ENCODE assay signal across 14 cellular contexts in genomic region chr15:52164631-52165265, GRCh38. TPM values are rescaled to one million over a fixed set of nuclear protein-coding genes. Genes with fewer than 3 reads are reported as not detected.
DNase-seq lines count a peak whose midpoint lies in the region; ATAC-seq and TF ChIP-seq lines count a peak whose summit lies in the region.
"Had no signal": no experiment of that assay in that cellular context is flagged by ENCODE, and none has a peak within 500 bp of the region (broad histone marks: within the 10 kb centered on the region; RNA-seq: fewer than 3 reads in every experiment).

No MANE protein-coding gene starts in this region.

- no peak overlapping the region for H2BK120ac ChIP-seq in mesendoderm (ENCODE audit: low read depth, low read length)

- peak; percentile 49 for ATAC-seq in activated CD4-positive, alpha-beta T cell treated with anti-CD3 and anti-CD28 coated beads for 36 hours
- ATAC-seq in activated T-helper 17 cell treated with anti-CD3 and anti-CD28 coated beads, Interleukin-2, amount 50 U/mL, for 72 hours (replicated peaks) = no peak
- ATAC-seq: left colon had no signal

- no peaks in the 10 kb centered on the region for H3K27me3 ChIP-seq in Loucy (ENCODE audit: insufficient read depth, low read length, poor library complexity, severe bottlenecking)
- H3K27me3 ChIP-seq in mesendoderm (ENCODE audit: insufficient read depth, low read length, poor library complexity) = no peaks in the 10 kb centered on the region
- H3K27me3 ChIP-seq in adrenal gland = no peaks in the 10 kb centered on the region
- H3K27me3 ChIP-seq: upper lobe of left lung had no signal

- no peak overlapping the region for H4K8ac ChIP-seq in mesendoderm (ENCODE audit: low read depth, low read length)

- no peak overlapping the region for H3K56ac ChIP-seq in mesendoderm (ENCODE audit: low read length)

- H2BK5ac ChIP-seq in mesendoderm (ENCODE audit: low read length) = no peak overlapping the region

- H3K9me2 ChIP-seq in Loucy (replicated peaks; ENCODE audit: low read depth, low read length) = no peaks in the 10 kb centered on the region

- H4K5ac ChIP-seq in mesendoderm (ENCODE audit: low read length) = no peak overlapping the region

- no peak overlapping the region for H3K4me3 ChIP-seq in Loucy (ENCODE audit: low read length, poor library complexity, severe bottlenecking)
- H3K4me3 ChIP-seq in mesendoderm (ENCODE audit: low read length) = no peak overlapping the region
- no peak overlapping the region for H3K4me3 ChIP-seq in adrenal gland
- H3K4me3 ChIP-seq: upper lobe of left lung had no signal

- no peaks in the 10 kb centered on the region for H3K79me1 ChIP-seq in mesendoderm (ENCODE audit: low read length)

- no peaks in the 10 kb centered on the region for H4K20me1 ChIP-seq in Loucy (ENCODE audit: insufficient read depth, low read length, poor library complexity, severe bottlenecking)

- no peak overlapping the region for H2AK5ac ChIP-seq in mesendoderm (ENCODE audit: low read length)

- no peaks in the 10 kb centered on the region for H3K9me3 Mint-ChIP-seq in activated CD4-positive, alpha-beta T cell treated with anti-CD3 and anti-CD28 coated beads for 36 hours (ENCODE audit: low read depth)
- no peaks in the 10 kb centered on the region for H3K9me3 Mint-ChIP-seq in activated T-helper 17 cell treated with anti-CD3 and anti-CD28 coated beads, Interleukin-2, amount 50 U/mL, for 72 hours

- H2BK15ac ChIP-seq in mesendoderm (replicated peaks; ENCODE audit: low read depth) = no peak overlapping the region

- DNase-seq in activated CD4-positive, alpha-beta T cell treated with anti-CD3 and anti-CD28 coated beads for 36 hours = no peak
- no peak for DNase-seq in activated CD4-positive, alpha-beta T cell treated with anti-CD3 and anti-CD28 coated beads for 48 hours
- DNase-seq in mesendoderm = peak; percentile 66
- no peak for DNase-seq in adrenal gland
- no peak for DNase-seq in hippocampal formation (lab: John Stamatoyannopoulos, UW)
- no peak for DNase-seq in NCI-H1417 (lab: John Stamatoyannopoulos, UW)
- DNase-seq: ACHN; left colon; stimulated activated CD8-positive, alpha-beta memory T cell treated with anti-CD3 and anti-CD28 coated beads, Interleukin-4, amount 100 ng/mL, for 48 hours; upper lobe of left lung had no signal

- no peaks in the 10 kb centered on the region for H3K27me3 Mint-ChIP-seq in activated CD4-positive, alpha-beta T cell treated with anti-CD3 and anti-CD28 coated beads for 36 hours
- no peaks in the 10 kb centered on the region for H3K27me3 Mint-ChIP-seq in activated T-helper 17 cell treated with anti-CD3 and anti-CD28 coated beads, Interleukin-2, amount 50 U/mL, for 72 hours

- POLR2A ChIA-PET in activated CD4-positive, alpha-beta T cell treated with anti-CD3 and anti-CD28 coated beads for 36 hours (lab: Charles Lee) = interaction anchor here (0.7 kb wide), 1 partner anchor 88 kb away, joined by 5 read pairs; no protein-coding TSS in a partner anchor

- peaks cover 36% of the 10 kb centered on the region for H3K79me2 ChIP-seq in Loucy (ENCODE audit: insufficient read depth, low read length)
- H3K79me2 ChIP-seq in mesendoderm (ENCODE audit: control insufficient read depth, insufficient read depth, low read length) = no peaks in the 10 kb centered on the region

- H3K9me3 ChIP-seq in Loucy (ENCODE audit: insufficient read depth, low read depth, low read length) (no peaks in the 10 kb centered on the region), adrenal gland (replicated peaks in 1 of 3) (no peaks in the 10 kb centered on the region)
- H3K9me3 ChIP-seq: upper lobe of left lung had no signal

- H3K4me1 Mint-ChIP-seq in activated CD4-positive, alpha-beta T cell treated with anti-CD3 and anti-CD28 coated beads for 36 hours = peaks cover 22% of the 10 kb centered on the region
- peaks cover 23% of the 10 kb centered on the region for H3K4me1 Mint-ChIP-seq in activated T-helper 17 cell treated with anti-CD3 and anti-CD28 coated beads, Interleukin-2, amount 50 U/mL, for 72 hours

- intact Hi-C loops in activated CD4-positive, alpha-beta T cell treated with anti-CD3 and anti-CD28 coated beads for 36 hours (cut with DNase I, micrococcal nuclease) = no loop called here
- intact Hi-C loops in adrenal gland (cut with DNase I) = no loop called here

- H3K4me1 ChIP-seq in Loucy (ENCODE audit: insufficient read depth, low read length, poor library complexity, severe bottlenecking) (peaks cover 17% of the 10 kb centered on the region), mesendoderm (ENCODE audit: control insufficient read depth, low read depth, low read length) (no peaks in the 10 kb centered on the region), adrenal gland (replicated peaks in 1 of 2) (no peaks in the 10 kb centered on the region)
- H3K4me1 ChIP-seq: upper lobe of left lung had no signal

- CTCF ChIA-PET in activated CD4-positive, alpha-beta T cell treated with anti-CD3 and anti-CD28 coated beads for 36 hours (lab: Charles Lee) = interaction anchor here (0.6 to 1.3 kb wide), 11 partner anchors 12 to 222 kb away, joined by 3 to 5 read pairs (median 3); no protein-coding TSS in a partner anchor

- peaks cover 26% of the 10 kb centered on the region; the same call in 1 of the 2 replicates for H3K36me3 ChIP-seq in Loucy (ENCODE audit: insufficient read depth, low read length)
- no peaks in the 10 kb centered on the region for H3K36me3 ChIP-seq in mesendoderm (ENCODE audit: control insufficient read depth, insufficient read depth, low read length)
- no peaks in the 10 kb centered on the region for H3K36me3 ChIP-seq in adrenal gland (replicated peaks in 1 of 2)

- no peaks in the 10 kb centered on the region for H3F3A ChIP-seq in Loucy (ENCODE audit: low read depth)

- no CpG with 5 or more reads among the region's 2 CpGs for WGBS in mesendoderm (ENCODE audit: extremely low coverage, insufficient coverage, low lambda C conversion rate)
- 84 to 92% (median 86%) methylated on average over 2 of the region's 2 CpGs for WGBS in adrenal gland, 4 donors

- H3K4me2 ChIP-seq in Loucy (ENCODE audit: low read depth, low read length, poor library complexity, severe bottlenecking) = peak overlapping the region; percentile 57
- no peak overlapping the region for H3K4me2 ChIP-seq in mesendoderm (ENCODE audit: low read length)

- no peak overlapping the region for H3K4ac ChIP-seq in mesendoderm (ENCODE audit: low read depth, low read length)

- TF ChIP-seq CTCF in Loucy (conservative IDR thresholded peaks at IDR 0.05; ENCODE audit: low read length) (no peak), adrenal gland (IDR thresholded peaks at IDR 0.05) (no peak)

- H3K23ac ChIP-seq in mesendoderm (ENCODE audit: low read length) = no peak overlapping the region

- H3K9ac ChIP-seq in Loucy (ENCODE audit: low read depth, low read length, poor library complexity, severe bottlenecking) = no peak overlapping the region
- H3K9ac ChIP-seq in mesendoderm (ENCODE audit: low read length) = no peak overlapping the region

- H3K27ac Mint-ChIP-seq in activated CD4-positive, alpha-beta T cell treated with anti-CD3 and anti-CD28 coated beads for 36 hours = peak overlapping the region; percentile 77
- peak overlapping the region; percentile 68 for H3K27ac Mint-ChIP-seq in activated T-helper 17 cell treated with anti-CD3 and anti-CD28 coated beads, Interleukin-2, amount 50 U/mL, for 72 hours

- no peak overlapping the region for H2AFZ ChIP-seq in Loucy (ENCODE audit: low read length)

- no peak overlapping the region for H3K4me3 Mint-ChIP-seq in activated CD4-positive, alpha-beta T cell treated with anti-CD3 and anti-CD28 coated beads for 36 hours
- no peak overlapping the region for H3K4me3 Mint-ChIP-seq in activated T-helper 17 cell treated with anti-CD3 and anti-CD28 coated beads, Interleukin-2, amount 50 U/mL, for 72 hours

- H3K27ac ChIP-seq in mesendoderm (ENCODE audit: low read depth, low read length) (no peak overlapping the region), adrenal gland (no peak overlapping the region)
- H3K27ac ChIP-seq: upper lobe of left lung had no signal

- no peak overlapping the region for H3K18ac ChIP-seq in mesendoderm (ENCODE audit: low read length)

- no peak for TF ChIP-seq POLR2A in adrenal gland (IDR thresholded peaks at IDR 0.05)

- H3K36me3 Mint-ChIP-seq in activated CD4-positive, alpha-beta T cell treated with anti-CD3 and anti-CD28 coated beads for 36 hours (ENCODE audit: low read depth) = peaks cover 10% of the 10 kb centered on the region
- H3K36me3 Mint-ChIP-seq in activated T-helper 17 cell treated with anti-CD3 and anti-CD28 coated beads, Interleukin-2, amount 50 U/mL, for 72 hours (ENCODE audit: low read depth) = peaks cover 14% of the 10 kb centered on the region

RNA-seq across cellular contexts. Expression of gene GNB5, which starts 26.4 kb away (rescaled TPM):
- total RNA-seq in activated CD4-positive, alpha-beta T cell treated with anti-CD3 and anti-CD28 coated beads for 36 hours = 10 to 100 TPM; 11.8 to 19.6 TPM
- total RNA-seq in activated T-helper 17 cell treated with anti-CD3 and anti-CD28 coated beads, Interleukin-2, amount 50 U/mL, for 72 hours = 10 to 100 TPM; 19.5 to 21.9 TPM
- 9.0 TPM for polyA plus RNA-seq in mesendoderm (2013, experiment 1 of 2)
- polyA plus RNA-seq in mesendoderm (2013, experiment 2 of 2) = 9.4 TPM
- total RNA-seq in adrenal gland = 10 to 100 TPM; 12.1 to 60.7 (median 20.3) TPM
- polyA plus RNA-seq in adrenal gland = 10 to 100 TPM; 10.1 to 19.5 (median 11.2) TPM

RNA-seq across cellular contexts. Expression of gene BCL2L10, which starts 52.2 kb away (rescaled TPM):
- not detected for total RNA-seq in activated CD4-positive, alpha-beta T cell treated with anti-CD3 and anti-CD28 coated beads for 36 hours
- total RNA-seq in activated T-helper 17 cell treated with anti-CD3 and anti-CD28 coated beads, Interleukin-2, amount 50 U/mL, for 72 hours = not detected
- polyA plus RNA-seq in mesendoderm (2013, experiment 1 of 2) = 0.49 TPM
- 0.46 TPM for polyA plus RNA-seq in mesendoderm (2013, experiment 2 of 2)
- 1 to 10 TPM in 7 of 8 donors, under 1 TPM in 1; 0.91 to 9.9 (median 3.8) TPM for total RNA-seq in adrenal gland
- polyA plus RNA-seq in adrenal gland = 1 to 10 TPM; 2.0 to 2.5 (median 2.0) TPM
- total RNA-seq: myocyte, SK-MEL-5 had no signal
